Comparison of ENCODE assay signal across 1 cellular context in genomic region chr16:56241596-56241995, GRCh38.
TF ChIP-seq lines count a peak whose summit lies in the region.

No MANE protein-coding gene starts in this region.

TF ChIP-seq in GM23338, 12 proteins besides CTCF, POLR2A, EP300 and RAD21 (continued from another document):
- TF ChIP-seq REST (IDR thresholded peaks at IDR 0.05; ENCODE audit: unreplicated experiment) (no peak), ZNF114 (CRISPR knock-in tag; IDR thresholded peaks at IDR 0.05) (no peak), JUNB (IDR thresholded peaks at IDR 0.05; ENCODE audit: unreplicated experiment) (no peak), CREB1 (CRISPR knock-in tag; IDR thresholded peaks at IDR 0.05; ENCODE audit: low read depth) (no peak), STAT1 (IDR thresholded peaks at IDR 0.05; ENCODE audit: unreplicated experiment) (no peak), ZNF331 (CRISPR knock-in tag; IDR thresholded peaks at IDR 0.05; ENCODE audit: low read depth) (no peak)
- TF ChIP-seq, protein P1, sequence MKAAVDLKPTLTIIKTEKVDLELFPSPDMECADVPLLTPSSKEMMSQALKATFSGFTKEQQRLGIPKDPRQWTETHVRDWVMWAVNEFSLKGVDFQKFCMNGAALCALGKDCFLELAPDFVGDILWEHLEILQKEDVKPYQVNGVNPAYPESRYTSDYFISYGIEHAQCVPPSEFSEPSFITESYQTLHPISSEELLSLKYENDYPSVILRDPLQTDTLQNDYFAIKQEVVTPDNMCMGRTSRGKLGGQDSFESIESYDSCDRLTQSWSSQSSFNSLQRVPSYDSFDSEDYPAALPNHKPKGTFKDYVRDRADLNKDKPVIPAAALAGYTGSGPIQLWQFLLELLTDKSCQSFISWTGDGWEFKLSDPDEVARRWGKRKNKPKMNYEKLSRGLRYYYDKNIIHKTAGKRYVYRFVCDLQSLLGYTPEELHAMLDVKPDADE (IDR thresholded peaks at IDR 0.05) = no peak
